ENCODE assay signal across 34 cellular contexts in the genomic region with DNA sequence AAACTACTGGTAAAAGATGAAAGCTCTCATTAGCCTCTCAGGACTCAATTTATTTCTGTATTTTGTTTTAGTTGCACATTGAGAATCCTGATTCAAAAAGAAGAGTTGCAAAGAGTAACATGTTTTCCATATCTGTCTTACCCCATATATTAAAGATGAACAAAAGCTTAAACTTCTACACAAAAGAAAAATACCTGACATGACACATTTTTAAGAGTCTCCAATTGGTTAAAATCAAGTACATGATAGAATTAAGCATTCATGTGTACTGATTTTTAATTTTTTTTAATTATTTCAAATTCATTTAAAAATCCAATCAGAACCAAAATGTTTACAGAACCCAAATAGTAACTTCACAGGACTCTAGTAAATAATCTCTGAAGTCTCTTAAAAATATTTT.
"Had no signal": no experiment of that assay in that cellular context is flagged by ENCODE, and none has a peak within 500 bp of the region (broad histone marks: within the 10 kb centered on the region; RNA-seq: fewer than 3 reads in every experiment).

No MANE protein-coding gene starts in this region.

- H3K9me3 ChIP-seq: adrenal gland, body of pancreas, breast epithelium had no signal

- H3K36me3 ChIP-seq: adrenal gland, breast epithelium had no signal

- ATAC-seq: activated CD8-positive, alpha-beta T cell treated with anti-CD3 and anti-CD28 coated beads for 36 hours; activated naive CD4-positive, alpha-beta T cell treated with anti-CD3 and anti-CD28 coated beads, Interleukin-2, amount 50 U/mL, for 72 hours; activated T-cell treated with anti-CD3 and anti-CD28 coated beads, Interleukin-2, amount 50 U/mL, for 4 hours; activated T-cell treated with anti-CD3 and anti-CD28 coated beads, Interleukin-2, amount 50 U/mL, for 72 hours; activated T-helper 17 cell treated with anti-CD3 and anti-CD28 coated beads, Interleukin-2, amount 50 U/mL, for 72 hours; body of pancreas; T-helper 17 cell had no signal

- H3K9me3 Mint-ChIP-seq: activated B cell treated with CpG ODN at 0.5 μM for 24 hours; activated CD4-positive, alpha-beta memory T cell treated with anti-CD3 and anti-CD28 coated beads for 36 hours; activated CD4-positive, alpha-beta T cell treated with anti-CD3 and anti-CD28 coated beads, Interleukin-2, amount 10 ng/mL, durations not matched to agents 24 days and 14 days; activated naive CD4-positive, alpha-beta T cell treated with anti-CD3 and anti-CD28 coated beads for 36 hours; activated naive CD4-positive, alpha-beta T cell treated with anti-CD3 and anti-CD28 coated beads, Interleukin-2, amount 50 U/mL, for 72 hours; activated naive CD8-positive, alpha-beta T cell treated with anti-CD3 and anti-CD28 coated beads for 36 hours; activated T-cell treated with anti-CD3 and anti-CD28 coated beads, Interleukin-2, amount 50 U/mL, for 4 hours; activated T-cell treated with anti-CD3 and anti-CD28 coated beads, Interleukin-2, amount 50 U/mL, for 72 hours; activated T-helper 1 cell treated with anti-CD3 and anti-CD28 coated beads, Interleukin-12 subunit alpha, Interleukin-12 subunit beta, Interleukin-2, Interleukin-4 antibody, amounts not matched to agents 30 ng/mL and 10 ng/mL and 1 ng/mL, durations not matched to agents 14 hours and 24 hours and 36 hours; activated T-helper 17 cell treated with anti-CD3 and anti-CD28 coated beads, Interleukin-2, amount 50 U/mL, for 72 hours had no signal

- H3K27ac ChIP-seq: adrenal gland, body of pancreas, brain microvascular endothelial cell, breast epithelium, VCaP had no signal

- H3K4me3 ChIP-seq: adrenal gland, body of pancreas, breast epithelium had no signal

- H3K27ac Mint-ChIP-seq: activated B cell treated with CpG ODN at 0.5 μM for 24 hours; activated CD4-positive, alpha-beta memory T cell treated with anti-CD3 and anti-CD28 coated beads for 36 hours; activated CD4-positive, alpha-beta T cell treated with anti-CD3 and anti-CD28 coated beads, Interleukin-2, amount 10 ng/mL, durations not matched to agents 24 days and 14 days; activated CD8-positive, alpha-beta T cell treated with anti-CD3 and anti-CD28 coated beads for 36 hours; activated naive CD4-positive, alpha-beta T cell treated with anti-CD3 and anti-CD28 coated beads for 36 hours; activated naive CD4-positive, alpha-beta T cell treated with anti-CD3 and anti-CD28 coated beads, Interleukin-2, amount 50 U/mL, for 72 hours; activated naive CD8-positive, alpha-beta T cell treated with anti-CD3 and anti-CD28 coated beads for 36 hours; activated T-cell treated with anti-CD3 and anti-CD28 coated beads, Interleukin-2, amount 50 U/mL, for 72 hours; activated T-helper 1 cell treated with anti-CD3 and anti-CD28 coated beads, Interleukin-12 subunit alpha, Interleukin-12 subunit beta, Interleukin-2, Interleukin-4 antibody, amounts not matched to agents 30 ng/mL and 10 ng/mL and 1 ng/mL, durations not matched to agents 14 hours and 24 hours and 36 hours; activated T-helper 17 cell treated with anti-CD3 and anti-CD28 coated beads, Interleukin-2, amount 50 U/mL, for 72 hours; T-helper 17 cell had no signal

- DNase-seq: activated B cell treated with CpG ODN at 0.5 μM for 24 hours; activated CD4-positive, alpha-beta memory T cell treated with anti-CD3 and anti-CD28 coated beads for 36 hours; activated CD4-positive, alpha-beta T cell treated with anti-CD3 and anti-CD28 coated beads for 4 hours; activated CD4-positive, alpha-beta T cell treated with anti-CD3 and anti-CD28 coated beads, Interleukin-2, amount 10 ng/mL, durations not matched to agents 24 days and 14 days; activated CD4-positive, alpha-beta T cell treated with anti-CD3 and anti-CD28 coated beads, Interleukin-2, amount 50 U/mL, for 1 hour; activated CD4-positive, alpha-beta T cell treated with anti-CD3 and anti-CD28 coated beads, Interleukin-2, amount 50 U/mL, for 4 hours; activated CD4-positive, CD25-positive, alpha-beta regulatory T cell treated with anti-CD3 and anti-CD28 coated beads, Interleukin-2, amount 50 U/mL, for 72 hours; activated CD8-positive, alpha-beta memory T cell treated with anti-CD3 and anti-CD28 coated beads, Interleukin-2, amount 50 U/mL, for 4 hours; activated CD8-positive, alpha-beta T cell treated with anti-CD3 and anti-CD28 coated beads for 36 hours; activated effector memory CD4-positive, alpha-beta T cell treated with anti-CD3 and anti-CD28 coated beads, Interleukin-2, amount 50 U/mL, for 16 hours; activated gamma-delta T cell treated with Interleukin-2 at 50 U/mL for 16 hours; activated naive CD4-positive, alpha-beta T cell; activated naive CD4-positive, alpha-beta T cell treated with anti-CD3 and anti-CD28 coated beads for 36 hours; activated naive CD4-positive, alpha-beta T cell treated with anti-CD3 and anti-CD28 coated beads, Interleukin-2, amount 50 U/mL, for 16 hours; activated naive CD8-positive, alpha-beta T cell treated with anti-CD3 and anti-CD28 coated beads for 36 hours; activated T-cell treated with anti-CD3 and anti-CD28 coated beads for 4 hours; activated T-cell treated with anti-CD3 and anti-CD28 coated beads, Interleukin-2, amount 50 U/mL, for 1 hour; activated T-cell treated with anti-CD3 and anti-CD28 coated beads, Interleukin-2, amount 50 U/mL, for 4 hours; activated T-cell treated with anti-CD3 and anti-CD28 coated beads, Interleukin-2, amount 50 U/mL, for 72 hours; adrenal gland; amniotic stem cell; aorta; body of pancreas; brain microvascular endothelial cell; central memory CD4-positive, alpha-beta T cell; T-helper 17 cell; T-helper 9 cell had no signal

- H3K4me3 Mint-ChIP-seq: activated B cell treated with CpG ODN at 0.5 μM for 24 hours; activated CD4-positive, alpha-beta memory T cell treated with anti-CD3 and anti-CD28 coated beads for 36 hours; activated CD4-positive, alpha-beta T cell treated with anti-CD3 and anti-CD28 coated beads, Interleukin-2, amount 10 ng/mL, durations not matched to agents 24 days and 14 days; activated CD8-positive, alpha-beta T cell treated with anti-CD3 and anti-CD28 coated beads for 36 hours; activated naive CD4-positive, alpha-beta T cell treated with anti-CD3 and anti-CD28 coated beads for 36 hours; activated naive CD8-positive, alpha-beta T cell treated with anti-CD3 and anti-CD28 coated beads for 36 hours; activated T-cell treated with anti-CD3 and anti-CD28 coated beads, Interleukin-2, amount 50 U/mL, for 4 hours; activated T-cell treated with anti-CD3 and anti-CD28 coated beads, Interleukin-2, amount 50 U/mL, for 72 hours; activated T-helper 1 cell treated with anti-CD3 and anti-CD28 coated beads, Interleukin-12 subunit alpha, Interleukin-12 subunit beta, Interleukin-2, Interleukin-4 antibody, amounts not matched to agents 30 ng/mL and 10 ng/mL and 1 ng/mL, durations not matched to agents 14 hours and 24 hours and 36 hours; activated T-helper 17 cell treated with anti-CD3 and anti-CD28 coated beads, Interleukin-2, amount 50 U/mL, for 72 hours; T-helper 17 cell had no signal

- H3K27me3 ChIP-seq: adrenal gland, body of pancreas, brain microvascular endothelial cell, breast epithelium had no signal

- H3K27me3 Mint-ChIP-seq: activated B cell treated with CpG ODN at 0.5 μM for 24 hours; activated CD4-positive, alpha-beta memory T cell treated with anti-CD3 and anti-CD28 coated beads for 36 hours; activated CD4-positive, alpha-beta T cell treated with anti-CD3 and anti-CD28 coated beads, Interleukin-2, amount 10 ng/mL, durations not matched to agents 24 days and 14 days; activated CD8-positive, alpha-beta T cell treated with anti-CD3 and anti-CD28 coated beads for 36 hours; activated naive CD8-positive, alpha-beta T cell treated with anti-CD3 and anti-CD28 coated beads for 36 hours; activated T-helper 17 cell treated with anti-CD3 and anti-CD28 coated beads, Interleukin-2, amount 50 U/mL, for 72 hours; T-helper 17 cell had no signal

- FAIRE-seq: astrocyte, TTC549 had no signal
